In genomic region chr11:102622258-102622657, GRCh38 we compare ENCODE assay signal across 1 cellular context.
TF ChIP-seq lines count a peak whose summit lies in the region.

No MANE protein-coding gene starts in this region.

TF ChIP-seq in HepG2, 621 proteins besides CTCF, POLR2A, EP300 and RAD21 (continued from another document and continues in another):
- TF ChIP-seq, protein P1, sequence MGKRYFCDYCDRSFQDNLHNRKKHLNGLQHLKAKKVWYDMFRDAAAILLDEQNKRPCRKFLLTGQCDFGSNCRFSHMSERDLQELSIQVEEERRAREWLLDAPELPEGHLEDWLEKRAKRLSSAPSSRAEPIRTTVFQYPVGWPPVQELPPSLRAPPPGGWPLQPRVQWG (CRISPR knock-in tag; IDR thresholded peaks at IDR 0.05; ENCODE audit: borderline replicate concordance, low read depth): no peak
- TF ChIP-seq RBM39 (IDR thresholded peaks at IDR 0.05; ENCODE audit: low read depth, low read length, poor library complexity, severe bottlenecking) (no peak), PRMT3 (CRISPR knock-in tag; IDR thresholded peaks at IDR 0.05; ENCODE audit: borderline replicate concordance, low read depth) (no peak), DDIT3 (CRISPR knock-in tag; IDR thresholded peaks at IDR 0.05) (no peak), MNT (IDR thresholded peaks at IDR 0.05) (no peak), JUN (CRISPR knock-in tag; IDR thresholded peaks at IDR 0.05) (no peak), NCOA2 (CRISPR knock-in tag; IDR thresholded peaks at IDR 0.05) (no peak), MXD4 (CRISPR knock-in tag; IDR thresholded peaks at IDR 0.05) (0 out of 2 replicates have a peak, but pooled peaks have one; percentile 27), ZNF839 (CRISPR knock-in tag; IDR thresholded peaks at IDR 0.05; ENCODE audit: borderline replicate concordance) (no peak), ZNF354B (CRISPR knock-in tag; IDR thresholded peaks at IDR 0.05) (no peak), PHF5A (CRISPR knock-in tag; IDR thresholded peaks at IDR 0.05; ENCODE audit: low read depth, unreplicated experiment) (no peak), ZNF740 (CRISPR knock-in tag; IDR thresholded peaks at IDR 0.05) (no peak), RNF2 (conservative IDR thresholded peaks at IDR 0.05; ENCODE audit: low read depth) (no peak), ADNP (CRISPR knock-in tag; IDR thresholded peaks at IDR 0.05) (no peak), PCBP2 (optimal IDR thresholded peaks at IDR 0.05; ENCODE audit: low read depth, low read length, poor library complexity, severe bottlenecking) (no peak), CHCHD3 (CRISPR knock-in tag; IDR thresholded peaks at IDR 0.05) (no peak), FLYWCH1 (CRISPR knock-in tag; IDR thresholded peaks at IDR 0.05) (no peak), PAWR (CRISPR knock-in tag; IDR thresholded peaks at IDR 0.05; ENCODE audit: borderline replicate concordance) (no peak), TFAP4 (IDR thresholded peaks at IDR 0.05; ENCODE audit: borderline replicate concordance, low read depth) (peak; percentile 70; the same call in 1 of the 2 replicates), RFXAP (CRISPR knock-in tag; IDR thresholded peaks at IDR 0.05; ENCODE audit: borderline replicate concordance) (no peak), FOXA3 (CRISPR knock-in tag; IDR thresholded peaks at IDR 0.05) (peak; percentile 53; the same call in 1 of the 2 replicates), KDM3A (CRISPR knock-in tag; IDR thresholded peaks at IDR 0.05; ENCODE audit: low read depth) (no peak), ZNF776 (CRISPR knock-in tag; IDR thresholded peaks at IDR 0.05) (no peak), ZSCAN20 (CRISPR knock-in tag; IDR thresholded peaks at IDR 0.05; ENCODE audit: borderline replicate concordance) (no peak), RARG (CRISPR knock-in tag; IDR thresholded peaks at IDR 0.05; ENCODE audit: low read depth) (no peak), ELF4 (CRISPR knock-in tag; IDR thresholded peaks at IDR 0.05; ENCODE audit: borderline replicate concordance) (no peak), FUBP1 (CRISPR knock-in tag; IDR thresholded peaks at IDR 0.05; ENCODE audit: borderline replicate concordance) (no peak), GLI4 (CRISPR knock-in tag; IDR thresholded peaks at IDR 0.05; ENCODE audit: borderline replicate concordance) (no peak), BRF2 (CRISPR knock-in tag; IDR thresholded peaks at IDR 0.05) (no peak), FOXM1 (CRISPR knock-in tag; IDR thresholded peaks at IDR 0.05) (no peak), SRSF1 (optimal IDR thresholded peaks at IDR 0.05; ENCODE audit: low read depth, low read length) (no peak), SNAPC4 (CRISPR knock-in tag; IDR thresholded peaks at IDR 0.05) (no peak), ZNF337 (CRISPR knock-in tag; IDR thresholded peaks at IDR 0.05; ENCODE audit: borderline replicate concordance, low read depth) (no peak), ZNF563 (CRISPR knock-in tag; IDR thresholded peaks at IDR 0.05) (no peak), NR3C1 (CRISPR knock-in tag; IDR thresholded peaks at IDR 0.05) (no peak), ZNF34 (CRISPR knock-in tag; IDR thresholded peaks at IDR 0.05; ENCODE audit: borderline replicate concordance) (no peak), ZBTB14 (CRISPR knock-in tag; IDR thresholded peaks at IDR 0.05) (no peak), ZNF143 (CRISPR knock-in tag; IDR thresholded peaks at IDR 0.05) (no peak), MAFF (IDR thresholded peaks at IDR 0.05; ENCODE audit: low read depth, low read length) (no peak)
- TF ChIP-seq, protein P2, sequence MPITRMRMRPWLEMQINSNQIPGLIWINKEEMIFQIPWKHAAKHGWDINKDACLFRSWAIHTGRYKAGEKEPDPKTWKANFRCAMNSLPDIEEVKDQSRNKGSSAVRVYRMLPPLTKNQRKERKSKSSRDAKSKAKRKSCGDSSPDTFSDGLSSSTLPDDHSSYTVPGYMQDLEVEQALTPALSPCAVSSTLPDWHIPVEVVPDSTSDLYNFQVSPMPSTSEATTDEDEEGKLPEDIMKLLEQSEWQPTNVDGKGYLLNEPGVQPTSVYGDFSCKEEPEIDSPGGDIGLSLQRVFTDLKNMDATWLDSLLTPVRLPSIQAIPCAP (CRISPR knock-in tag; IDR thresholded peaks at IDR 0.05; ENCODE audit: low read depth): no peak
- TF ChIP-seq, protein P3, sequence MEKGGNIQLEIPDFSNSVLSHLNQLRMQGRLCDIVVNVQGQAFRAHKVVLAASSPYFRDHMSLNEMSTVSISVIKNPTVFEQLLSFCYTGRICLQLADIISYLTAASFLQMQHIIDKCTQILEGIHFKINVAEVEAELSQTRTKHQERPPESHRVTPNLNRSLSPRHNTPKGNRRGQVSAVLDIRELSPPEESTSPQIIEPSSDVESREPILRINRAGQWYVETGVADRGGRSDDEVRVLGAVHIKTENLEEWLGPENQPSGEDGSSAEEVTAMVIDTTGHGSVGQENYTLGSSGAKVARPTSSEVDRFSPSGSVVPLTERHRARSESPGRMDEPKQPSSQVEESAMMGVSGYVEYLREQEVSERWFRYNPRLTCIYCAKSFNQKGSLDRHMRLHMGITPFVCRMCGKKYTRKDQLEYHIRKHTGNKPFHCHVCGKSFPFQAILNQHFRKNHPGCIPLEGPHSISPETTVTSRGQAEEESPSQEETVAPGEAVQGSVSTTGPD (CRISPR knock-in tag; IDR thresholded peaks at IDR 0.05): no peak
- TF ChIP-seq, protein P4, sequence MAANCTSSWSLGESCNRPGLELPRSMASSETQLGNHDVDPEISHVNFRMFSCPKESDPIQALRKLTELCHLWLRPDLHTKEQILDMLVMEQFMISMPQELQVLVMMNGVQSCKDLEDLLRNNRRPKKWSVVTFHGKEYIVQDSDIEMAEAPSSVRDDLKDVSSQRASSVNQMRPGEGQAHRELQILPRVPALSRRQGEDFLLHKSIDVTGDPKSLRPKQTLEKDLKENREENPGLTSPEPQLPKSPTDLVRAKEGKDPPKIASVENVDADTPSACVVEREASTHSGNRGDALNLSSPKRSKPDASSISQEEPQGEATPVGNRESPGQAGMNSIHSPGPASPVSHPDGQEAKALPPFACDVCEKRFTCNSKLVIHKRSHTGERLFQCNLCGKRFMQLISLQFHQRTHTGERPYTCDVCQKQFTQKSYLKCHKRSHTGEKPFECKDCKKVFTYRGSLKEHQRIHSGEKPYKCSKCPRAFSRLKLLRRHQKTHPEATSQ (CRISPR knock-in tag; IDR thresholded peaks at IDR 0.05; ENCODE audit: borderline replicate concordance): no peak; the same call in 1 of the 2 replicates
- TF ChIP-seq, protein P5, sequence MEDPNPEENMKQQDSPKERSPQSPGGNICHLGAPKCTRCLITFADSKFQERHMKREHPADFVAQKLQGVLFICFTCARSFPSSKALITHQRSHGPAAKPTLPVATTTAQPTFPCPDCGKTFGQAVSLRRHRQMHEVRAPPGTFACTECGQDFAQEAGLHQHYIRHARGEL (CRISPR knock-in tag; IDR thresholded peaks at IDR 0.05): no peak
- TF ChIP-seq, protein P6, sequence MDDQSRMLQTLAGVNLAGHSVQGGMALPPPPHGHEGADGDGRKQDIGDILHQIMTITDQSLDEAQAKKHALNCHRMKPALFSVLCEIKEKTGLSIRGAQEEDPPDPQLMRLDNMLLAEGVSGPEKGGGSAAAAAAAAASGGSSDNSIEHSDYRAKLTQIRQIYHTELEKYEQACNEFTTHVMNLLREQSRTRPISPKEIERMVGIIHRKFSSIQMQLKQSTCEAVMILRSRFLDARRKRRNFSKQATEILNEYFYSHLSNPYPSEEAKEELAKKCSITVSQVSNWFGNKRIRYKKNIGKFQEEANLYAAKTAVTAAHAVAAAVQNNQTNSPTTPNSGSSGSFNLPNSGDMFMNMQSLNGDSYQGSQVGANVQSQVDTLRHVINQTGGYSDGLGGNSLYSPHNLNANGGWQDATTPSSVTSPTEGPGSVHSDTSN (CRISPR knock-in tag; IDR thresholded peaks at IDR 0.05; ENCODE audit: borderline replicate concordance): no peak
